ENCODE assay signal across 8 cellular contexts in the genomic region with DNA sequence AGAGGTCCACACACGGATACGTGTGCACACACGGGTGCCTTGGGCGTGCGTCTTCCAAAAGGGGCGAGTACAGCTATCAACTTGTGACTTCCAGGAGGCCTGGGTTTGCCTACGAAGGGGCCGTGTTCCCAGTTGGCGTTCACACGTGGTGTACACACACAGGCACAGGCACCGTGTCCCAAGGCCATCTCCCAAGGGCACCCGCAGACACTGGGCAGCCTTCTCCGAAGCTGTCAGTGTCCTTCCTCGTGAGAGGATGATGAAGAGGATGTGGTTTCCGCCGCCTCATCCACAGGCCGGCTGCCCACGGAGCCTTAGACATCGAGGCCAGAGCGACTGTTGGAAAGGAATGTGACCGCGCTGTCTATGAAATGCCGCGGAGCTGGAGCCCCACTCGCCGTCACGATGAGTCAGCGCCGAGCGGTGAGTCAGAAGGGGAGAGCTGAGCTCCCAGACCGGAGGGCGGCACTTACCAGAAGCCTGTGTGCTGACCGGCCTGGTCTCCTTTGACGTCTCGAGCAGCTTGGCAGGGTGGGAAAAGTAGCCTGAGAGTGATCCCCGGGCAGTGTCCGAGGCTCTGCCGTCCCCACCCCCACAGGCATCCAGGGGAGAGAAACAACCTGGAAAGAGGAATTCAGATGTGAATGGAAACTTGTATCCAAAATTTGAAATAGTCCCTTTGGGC.
A peak's percentile ranks its signal among the peaks of the same experiment; 100 is the strongest.
DNase-seq lines count a peak whose midpoint lies in the region; ATAC-seq and TF ChIP-seq lines count a peak whose summit lies in the region.

No MANE protein-coding gene starts in this region.

- H3K36me3 Mint-ChIP-seq in activated naive CD8-positive, alpha-beta T cell treated with anti-CD3 and anti-CD28 coated beads, Interleukin-2, amount 50 U/mL, for 24 hours (ENCODE audit: low read depth): peaks cover 2% of the 10 kb centered on the region
- H3K36me3 Mint-ChIP-seq in CD4-positive, alpha-beta memory T cell: no peaks in the 10 kb centered on the region
- no peaks in the 10 kb centered on the region for H3K36me3 Mint-ChIP-seq in CD4-positive, alpha-beta T cell (ENCODE audit: low read depth)

- H3K4me3 Mint-ChIP-seq in activated naive CD8-positive, alpha-beta T cell treated with anti-CD3 and anti-CD28 coated beads, Interleukin-2, amount 50 U/mL, for 24 hours: no peak overlapping the region
- H3K4me3 Mint-ChIP-seq in CD4-positive, alpha-beta memory T cell: no peak overlapping the region
- H3K4me3 Mint-ChIP-seq in CD4-positive, alpha-beta T cell: no peak overlapping the region

- intact Hi-C loops in left ventricle myocardium inferior (cut with micrococcal nuclease): no loop called here
- intact Hi-C loops in CD4-positive, alpha-beta memory T cell (cut with micrococcal nuclease): no loop called here
- intact Hi-C loops in CD4-positive, alpha-beta T cell (cut with DNase I, micrococcal nuclease): no loop called here

- peak overlapping the region; percentile 18 for H3K27ac Mint-ChIP-seq in activated naive CD8-positive, alpha-beta T cell treated with anti-CD3 and anti-CD28 coated beads, Interleukin-2, amount 50 U/mL, for 24 hours
- H3K27ac Mint-ChIP-seq in CD4-positive, alpha-beta memory T cell: no peak overlapping the region
- H3K27ac Mint-ChIP-seq in CD4-positive, alpha-beta T cell: no peak overlapping the region

- no peaks in the 10 kb centered on the region for H3K36me3 ChIP-seq in left ventricle myocardium inferior
- H3K36me3 ChIP-seq in CD4-positive, alpha-beta memory T cell (ENCODE audit: insufficient read depth, low read length): no peaks in the 10 kb centered on the region

- peaks cover 51% of the 10 kb centered on the region for H3K27me3 ChIP-seq in left ventricle myocardium inferior (ENCODE audit: low read depth)
- H3K27me3 ChIP-seq in CD4-positive, alpha-beta memory T cell (ENCODE audit: insufficient read depth, low read length): peaks cover 4% of the 10 kb centered on the region
- peaks cover 7% of the 10 kb centered on the region for H3K27me3 ChIP-seq in CD4-positive, alpha-beta T cell (ENCODE audit: control insufficient read depth, insufficient read depth, low read length)

- peaks cover 18% of the 10 kb centered on the region for H3K27me3 Mint-ChIP-seq in activated naive CD8-positive, alpha-beta T cell treated with anti-CD3 and anti-CD28 coated beads, Interleukin-2, amount 50 U/mL, for 24 hours
- peaks cover 8 to 13% of the 10 kb centered on the region in 2 donors for H3K27me3 Mint-ChIP-seq in CD4-positive, alpha-beta memory T cell
- peaks cover 22% of the 10 kb centered on the region for H3K27me3 Mint-ChIP-seq in CD4-positive, alpha-beta T cell

- peaks cover 6% of the 10 kb centered on the region for H3K9me3 Mint-ChIP-seq in activated naive CD8-positive, alpha-beta T cell treated with anti-CD3 and anti-CD28 coated beads, Interleukin-2, amount 50 U/mL, for 24 hours
- peaks cover 0 to 13% (median 8%) of the 10 kb centered on the region in 8 donors for H3K9me3 Mint-ChIP-seq in CD4-positive, alpha-beta memory T cell
- H3K9me3 Mint-ChIP-seq in CD4-positive, alpha-beta T cell: peaks cover 6% of the 10 kb centered on the region

- H3K4me1 ChIP-seq in left ventricle myocardium inferior: peaks cover 78% of the 10 kb centered on the region
- H3K4me1 ChIP-seq in CD4-positive, alpha-beta memory T cell (ENCODE audit: insufficient read depth, low read length): no peaks in the 10 kb centered on the region

- ATAC-seq in activated naive CD8-positive, alpha-beta T cell treated with anti-CD3 and anti-CD28 coated beads, Interleukin-2, amount 50 U/mL, for 24 hours: peak; percentile 82
- ATAC-seq in CD4-positive, alpha-beta T cell (ENCODE audit: poor library complexity): no peak

- no peak for TF ChIP-seq CTCF in left ventricle myocardium inferior (IDR thresholded peaks at IDR 0.05; ENCODE audit: borderline replicate concordance)
- TF ChIP-seq CTCF in CD4-positive, alpha-beta T cell (IDR thresholded peaks at IDR 0.05): no peak

- DNase-seq in AG08396 (ENCODE audit: low spot score): peak; percentile 97
- DNase-seq in NCI-H460 (ENCODE audit: extremely low read depth, low read depth): peak; percentile 93
- peak; percentile 77 for DNase-seq in activated naive CD8-positive, alpha-beta T cell treated with anti-CD3 and anti-CD28 coated beads, Interleukin-2, amount 50 U/mL, for 24 hours
- DNase-seq in left ventricle myocardium inferior: peak; percentile 87
- peak; percentile 89 for DNase-seq in renal cortical epithelial cell (ENCODE audit: low read depth)
- no peak for DNase-seq in CD4-positive, alpha-beta memory T cell
- no peak for DNase-seq in CD4-positive, alpha-beta T cell
- DNase-seq in NCI-H2029 (lab: John Stamatoyannopoulos, UW): no peak

- POLR2A ChIA-PET in CD4-positive, alpha-beta memory T cell (lab: Charles Lee; ENCODE audit: partially characterized antibody): no interaction called here
- POLR2A ChIA-PET in CD4-positive, alpha-beta T cell (lab: Charles Lee): no interaction called here

- H3K4me3 ChIP-seq in left ventricle myocardium inferior: peak overlapping the region; percentile 42
- no peak overlapping the region for H3K4me3 ChIP-seq in CD4-positive, alpha-beta memory T cell (ENCODE audit: low read length in 2 of 2)

- H3K9me3 ChIP-seq in left ventricle myocardium inferior (replicated peaks): peaks cover 10% of the 10 kb centered on the region
- H3K9me3 ChIP-seq in CD4-positive, alpha-beta memory T cell (ENCODE audit: control insufficient read depth in 1 of 2, low read length in 2 of 2): peaks cover 0 to 5% of the 10 kb centered on the region in 2 donors
- peaks cover 11% of the 10 kb centered on the region for H3K9me3 ChIP-seq in CD4-positive, alpha-beta T cell (ENCODE audit: control insufficient read depth, low read length)

- CTCF ChIA-PET in CD4-positive, alpha-beta memory T cell (lab: Charles Lee; ENCODE audit: partially characterized antibody): no interaction called here
- CTCF ChIA-PET in CD4-positive, alpha-beta T cell (lab: Charles Lee): no interaction called here

- H3K4me1 Mint-ChIP-seq in activated naive CD8-positive, alpha-beta T cell treated with anti-CD3 and anti-CD28 coated beads, Interleukin-2, amount 50 U/mL, for 24 hours: peaks cover 15% of the 10 kb centered on the region
- peaks cover 4 to 9% (median 7%) of the 10 kb centered on the region in 4 donors for H3K4me1 Mint-ChIP-seq in CD4-positive, alpha-beta memory T cell
- H3K4me1 Mint-ChIP-seq in CD4-positive, alpha-beta T cell (ENCODE audit: low read depth): peaks cover 8% of the 10 kb centered on the region

- H3K27ac ChIP-seq in left ventricle myocardium inferior (replicated peaks): peak overlapping the region; percentile 98
- H3K27ac ChIP-seq in CD4-positive, alpha-beta memory T cell (ENCODE audit: low read depth, low read length): no peak overlapping the region
- no peak overlapping the region for H3K27ac ChIP-seq in CD4-positive, alpha-beta T cell (ENCODE audit: low read depth, low read length)

Comparison
In these comparisons a context has a peak if more than half of its experiments do, and no peak if none do; other contexts are left out.
1. DNase-seq: peak in AG08396 (single experiment), NCI-H460 (single experiment), activated naive CD8-positive, alpha-beta T cell treated with anti-CD3 and anti-CD28 coated beads, Interleukin-2, amount 50 U/mL, for 24 hours (single experiment), left ventricle myocardium inferior (single experiment) and renal cortical epithelial cell (single experiment); none in CD4-positive, alpha-beta memory T cell (0 of 5), CD4-positive, alpha-beta T cell (0 of 10) and NCI-H2029 (single experiment).